ENCODE assay signal across 9 cellular contexts in genomic region chr2:65554765-65555561, GRCh38.
A peak's percentile ranks its signal among the peaks of the same experiment; 100 is the strongest.
DNase-seq lines count a peak whose midpoint lies in the region; ATAC-seq and TF ChIP-seq lines count a peak whose summit lies in the region.
"Had no signal": no experiment of that assay in that cellular context is flagged by ENCODE, and none has a peak within 500 bp of the region (broad histone marks: within the 10 kb centered on the region; RNA-seq: fewer than 3 reads in every experiment).

No MANE protein-coding gene starts in this region.

- H3K27me3 ChIP-seq in DOHH2 (ENCODE audit: control insufficient read depth, low read length): 0 out of 2 replicates have a peak, but pooled peaks cover 3% of the 10 kb centered on the region

- no peaks in the 10 kb centered on the region for H3K9me3 Mint-ChIP-seq in activated naive CD4-positive, alpha-beta T cell treated with anti-CD3 and anti-CD28 coated beads for 36 hours

- H3F3A ChIP-seq in DOHH2 (ENCODE audit: control insufficient read depth, insufficient read depth): no peaks in the 10 kb centered on the region; the same call in 1 of the 2 replicates

- peak overlapping the region; percentile 36 for H3K4me2 ChIP-seq in DOHH2 (ENCODE audit: low read length)

- H3K27me3 Mint-ChIP-seq in activated naive CD4-positive, alpha-beta T cell treated with anti-CD3 and anti-CD28 coated beads for 36 hours (ENCODE audit: low read depth): no peaks in the 10 kb centered on the region

- no peak for TF ChIP-seq CTCF in DOHH2 (IDR thresholded peaks at IDR 0.05; ENCODE audit: low read depth, low read length, poor library complexity, severe bottlenecking)

- H3K36me3 Mint-ChIP-seq in activated naive CD4-positive, alpha-beta T cell treated with anti-CD3 and anti-CD28 coated beads for 36 hours (ENCODE audit: low read depth): no peaks in the 10 kb centered on the region

- H3K4me1 ChIP-seq in DOHH2 (ENCODE audit: control insufficient read depth, low read length): peaks cover 35% of the 10 kb centered on the region

- intact Hi-C loops in activated naive CD4-positive, alpha-beta T cell treated with anti-CD3 and anti-CD28 coated beads for 36 hours (cut with micrococcal nuclease): loop anchor here (1.0 kb wide), 1 partner anchor 28 kb away; no protein-coding TSS in a partner anchor

- H4K20me1 ChIP-seq in DOHH2 (ENCODE audit: control insufficient read depth, insufficient read depth, low read depth, low read length): no peaks in the 10 kb centered on the region

- H3K9me3 ChIP-seq in DOHH2 (ENCODE audit: control insufficient read depth, insufficient read depth, low read length): no peaks in the 10 kb centered on the region

- no peaks in the 10 kb centered on the region for H3K36me3 ChIP-seq in DOHH2 (ENCODE audit: control insufficient read depth, low read length)
- H3K36me3 ChIP-seq: cardiac muscle cell had no signal

- DNase-seq in amniotic epithelial cell (ENCODE audit: low read depth) (peak; percentile 70), retina (no peak), NCI-H82 (lab: John Stamatoyannopoulos, UW) (no peak), D341Med (ENCODE audit: low spot score) (no peak)
- DNase-seq in activated naive CD4-positive, alpha-beta T cell treated with anti-CD3 and anti-CD28 coated beads for 36 hours: no peak

- no peaks in the 10 kb centered on the region for H3K79me2 ChIP-seq in DOHH2 (ENCODE audit: control insufficient read depth, low read length)

- H3K4me3 ChIP-seq in DOHH2 (ENCODE audit: low read length): no peak overlapping the region
- H3K4me3 ChIP-seq: cardiac muscle cell had no signal

- peaks cover 3% of the 10 kb centered on the region for H3K4me1 Mint-ChIP-seq in activated naive CD4-positive, alpha-beta T cell treated with anti-CD3 and anti-CD28 coated beads for 36 hours (ENCODE audit: low read depth)

- no peak overlapping the region for H3K4me3 Mint-ChIP-seq in activated naive CD4-positive, alpha-beta T cell treated with anti-CD3 and anti-CD28 coated beads for 36 hours

- no peak overlapping the region for H3K27ac ChIP-seq in DOHH2 (ENCODE audit: low read depth, low read length)
- H3K27ac ChIP-seq: cardiac muscle cell had no signal

- ATAC-seq in GM19397 (IDR thresholded peaks at IDR 0.05; ENCODE audit: unreplicated experiment) (peak; percentile 47), HG03565 (IDR thresholded peaks at IDR 0.05; ENCODE audit: unreplicated experiment) (peak; percentile 39)

- H3K27ac Mint-ChIP-seq in activated naive CD4-positive, alpha-beta T cell treated with anti-CD3 and anti-CD28 coated beads for 36 hours: no peak overlapping the region

- no peaks in the 10 kb centered on the region for H3K9me2 ChIP-seq in DOHH2 (replicated peaks; ENCODE audit: control insufficient read depth, low read length)

- CTCF ChIA-PET in activated naive CD4-positive, alpha-beta T cell treated with anti-CD3 and anti-CD28 coated beads for 36 hours (lab: Charles Lee): interaction anchor here (0.6 to 1.3 kb wide), 3 partner anchors 15 to 290 kb away, joined by 3 to 4 read pairs (median 3); no protein-coding TSS in a partner anchor
